ENCODE assay signal across 8 cellular contexts in genomic region chr14:54564071-54564798, GRCh38. TPM values are rescaled to one million over a fixed set of nuclear protein-coding genes. Genes with fewer than 3 reads are reported as not detected.
DNase-seq lines count a peak whose midpoint lies in the region; ATAC-seq, FAIRE-seq and TF ChIP-seq lines count a peak whose summit lies in the region.

No MANE protein-coding gene starts in this region.

- intact Hi-C loops in kidney (cut with DNase I), result loop anchor here (10.0 kb wide), 1 partner anchor 131 kb away; no protein-coding TSS in a partner anchor

- no peaks in the 10 kb centered on the region for H3K9me3 ChIP-seq in kidney (ENCODE audit: control insufficient read depth in 1 of 2, low read length in 2 of 2)

- H3K4me1 ChIP-seq in kidney (ENCODE audit: control insufficient read depth in 1 of 2, insufficient read depth in 1 of 2, low read depth in 1 of 2, low read length in 2 of 2), result peaks cover 4 to 11% of the 10 kb centered on the region in 2 donors

- peak overlapping the region; percentile 80 to 83 for H3K4me3 ChIP-seq in kidney (ENCODE audit: low read length in 2 of 2)

- CTCF ChIA-PET in GM10248 (lab: Yijun Ruan, JAX), result interaction anchor here (0.6 to 9.3 kb wide), 47 partner anchors 9 to 335 kb away, joined by 3 to 149 read pairs (median 4); partner anchors contain the start of gene CGRRF1

- DNase-seq in ACHN (peak; percentile 58), GM10248 (ENCODE audit: extremely low spot score) (peak; percentile 28), NCI-H2107 treated with DMSO at 0.1 percent for 48 hours (lab: John Stamatoyannopoulos, UW; ENCODE audit: unreplicated experiment) (peak; percentile 83), astrocyte of the hippocampus (ENCODE audit: low read depth, low spot score) (peak; percentile 59), kidney (no peak), substantia nigra (lab: John Stamatoyannopoulos, UW) (no peak), GM19238 (ENCODE audit: insufficient read length, low spot score) (no peak)

- in situ Hi-C loops in ACHN (cut with HindIII; ENCODE audit: low pct_ligation_motif_present, low pct_unique_long_range_greater_than_20kb, low sequenced_read_pairs), result no loop called here

- ATAC-seq in GM18867 (IDR thresholded peaks at IDR 0.05; ENCODE audit: unreplicated experiment), result no peak

- H3K27ac ChIP-seq in kidney (ENCODE audit: low read depth in 2 of 2, low read length in 2 of 2) (peak overlapping the region; percentile 99), substantia nigra (ENCODE audit: low read depth, low read length, poor library complexity, severe bottlenecking) (peak overlapping the region; percentile 83)

- POLR2A ChIA-PET in GM10248 (lab: Yijun Ruan, JAX), result interaction anchor here (0.6 kb wide), 1 partner anchor 173 kb away, joined by 5 read pairs; no protein-coding TSS in a partner anchor

- peak overlapping the region; percentile 86 to 99 for H3K9ac ChIP-seq in kidney (ENCODE audit: low read length in 2 of 2)

- peak; percentile 56 for TF ChIP-seq CTCF in GM10248 (IDR thresholded peaks at IDR 0.05; ENCODE audit: control extremely low read depth, extremely low read depth, low read depth, missing control alignments)
- peak; percentile 75 for TF ChIP-seq CTCF in kidney (IDR thresholded peaks at IDR 0.05; ENCODE audit: borderline replicate concordance, extremely low read depth, insufficient read depth)

- peak; percentile 92 for FAIRE-seq in kidney (lab: Jason Lieb, UNC)

- H3K36me3 ChIP-seq in kidney (ENCODE audit: control insufficient read depth in 1 of 2, insufficient read depth in 2 of 2, low read length in 2 of 2), result no peaks in the 10 kb centered on the region

RNA-seq across cellular contexts. Expression of gene SAMD4A, which starts 2.7 kb away (rescaled TPM):
- total RNA-seq in kidney, result 46.5 TPM
- polyA plus RNA-seq in kidney (ENCODE audit: insufficient read depth, low read depth, low replicate concordance), result 7.4 TPM

RNA-seq across cellular contexts. Expression of gene CGRRF1, which starts 54.5 kb away (rescaled TPM):
- total RNA-seq in kidney, result 19.6 TPM
- 26.2 TPM for polyA plus RNA-seq in kidney (ENCODE audit: insufficient read depth, low read depth, low replicate concordance)

Comparison
In these comparisons a context has a peak if more than half of its experiments do, and no peak if none do; other contexts are left out.
1. DNase-seq: peak in ACHN (single experiment), GM10248 (single experiment), NCI-H2107 treated with DMSO at 0.1 percent for 48 hours (single experiment) and astrocyte of the hippocampus (single experiment); none in kidney (single experiment), substantia nigra (0 of 49) and GM19238 (single experiment).